In genomic region chr16:3021449-3022207, GRCh38 we compare ENCODE assay signal across 1 cellular context.
TF ChIP-seq lines count a peak whose summit lies in the region.

No MANE protein-coding gene starts in this region.

TF ChIP-seq in K562, 482 proteins besides CTCF, POLR2A, EP300 and RAD21 (continued from another document):
- no peak for TF ChIP-seq ZNF518B (CRISPR knock-in tag; IDR thresholded peaks at IDR 0.05)
- TF ChIP-seq NFXL1 (CRISPR knock-in tag; IDR thresholded peaks at IDR 0.05) = no peak
- no peak for TF ChIP-seq SRSF9 (IDR thresholded peaks at IDR 0.05; ENCODE audit: borderline replicate concordance, low read depth, low read length)
- TF ChIP-seq POLR2G (IDR thresholded peaks at IDR 0.05; ENCODE audit: low read depth, low read length) = peak; percentile 45
- peak; percentile 66; the same call in 1 of the 2 replicates for TF ChIP-seq DNMT1 (IDR thresholded peaks at IDR 0.05)
- peak; percentile 21; the same call in 1 of the 2 replicates for TF ChIP-seq MYC (IDR thresholded peaks at IDR 0.05; ENCODE audit: low read depth, low read length)
- no peak for TF ChIP-seq MYC (CRISPR knock-in tag; IDR thresholded peaks at IDR 0.05; ENCODE audit: borderline replicate concordance, low read depth)
- TF ChIP-seq CHCHD3 (CRISPR knock-in tag; IDR thresholded peaks at IDR 0.05) = no peak
- 0 out of 2 replicates have a peak, but pooled peaks have one; percentile 41 for TF ChIP-seq CEBPG (CRISPR knock-in tag; IDR thresholded peaks at IDR 0.05)
- no peak for TF ChIP-seq CEBPG (tag; conservative IDR thresholded peaks at IDR 0.05 in 1 of 2, IDR thresholded peaks at IDR 0.05 in 1 of 2)
- TF ChIP-seq ZNF699 (CRISPR knock-in tag; IDR thresholded peaks at IDR 0.05; ENCODE audit: insufficient replicate concordance) = no peak
- 0 out of 6 replicates have a peak, but pooled peaks of 1 of the 3 experiments have one; percentile 29 for TF ChIP-seq ZBTB11 (CRISPR knock-in tag; IDR thresholded peaks at IDR 0.05)
- peak; percentile 22 for TF ChIP-seq TAF1 (IDR thresholded peaks at IDR 0.05; ENCODE audit: control insufficient read depth, extremely low read depth, insufficient read depth, low read length, severe bottlenecking)
- peak; percentile 21; the same call in 1 of the 2 replicates for TF ChIP-seq STAG1 (CRISPR knock-in tag; IDR thresholded peaks at IDR 0.05; ENCODE audit: borderline replicate concordance)
- TF ChIP-seq ZBTB7A (IDR thresholded peaks at IDR 0.05; ENCODE audit: borderline replicate concordance, control insufficient read depth, low read depth, low read length) = peak; percentile 32; the same call in 1 of the 2 replicates
- no peak for TF ChIP-seq ZBTB5 (IDR thresholded peaks at IDR 0.05)
- peak in 1 of 2 experiments; percentile 37; a peak in 1 of 4 replicates for TF ChIP-seq NRF1 (conservative IDR thresholded peaks at IDR 0.05 in 1 of 2, IDR thresholded peaks at IDR 0.05 in 1 of 2)
- no peak for TF ChIP-seq GTF2E2 (tag; IDR thresholded peaks at IDR 0.05)
- TF ChIP-seq MLLT1 (IDR thresholded peaks at IDR 0.05) = no peak
- no peak for TF ChIP-seq ZNF586 (CRISPR knock-in tag; conservative IDR thresholded peaks at IDR 0.05)
- peak; percentile 65 to 68; a peak in 1 of 4 replicates for TF ChIP-seq SIN3A (IDR thresholded peaks at IDR 0.05; ENCODE audit: borderline replicate concordance in 2 of 2, control insufficient read depth in 1 of 2, low read depth in 2 of 2, low read length in 2 of 2)
- TF ChIP-seq BCLAF1 (IDR thresholded peaks at IDR 0.05; ENCODE audit: borderline replicate concordance in 1 of 2, control insufficient read depth in 1 of 2, low read depth in 2 of 2, low read length in 1 of 2) = 0 out of 4 replicates have a peak, but pooled peaks of 1 of the 2 experiments have one; percentile 47
